Comparison of ENCODE assay signal across 8 cellular contexts in the genomic region with DNA sequence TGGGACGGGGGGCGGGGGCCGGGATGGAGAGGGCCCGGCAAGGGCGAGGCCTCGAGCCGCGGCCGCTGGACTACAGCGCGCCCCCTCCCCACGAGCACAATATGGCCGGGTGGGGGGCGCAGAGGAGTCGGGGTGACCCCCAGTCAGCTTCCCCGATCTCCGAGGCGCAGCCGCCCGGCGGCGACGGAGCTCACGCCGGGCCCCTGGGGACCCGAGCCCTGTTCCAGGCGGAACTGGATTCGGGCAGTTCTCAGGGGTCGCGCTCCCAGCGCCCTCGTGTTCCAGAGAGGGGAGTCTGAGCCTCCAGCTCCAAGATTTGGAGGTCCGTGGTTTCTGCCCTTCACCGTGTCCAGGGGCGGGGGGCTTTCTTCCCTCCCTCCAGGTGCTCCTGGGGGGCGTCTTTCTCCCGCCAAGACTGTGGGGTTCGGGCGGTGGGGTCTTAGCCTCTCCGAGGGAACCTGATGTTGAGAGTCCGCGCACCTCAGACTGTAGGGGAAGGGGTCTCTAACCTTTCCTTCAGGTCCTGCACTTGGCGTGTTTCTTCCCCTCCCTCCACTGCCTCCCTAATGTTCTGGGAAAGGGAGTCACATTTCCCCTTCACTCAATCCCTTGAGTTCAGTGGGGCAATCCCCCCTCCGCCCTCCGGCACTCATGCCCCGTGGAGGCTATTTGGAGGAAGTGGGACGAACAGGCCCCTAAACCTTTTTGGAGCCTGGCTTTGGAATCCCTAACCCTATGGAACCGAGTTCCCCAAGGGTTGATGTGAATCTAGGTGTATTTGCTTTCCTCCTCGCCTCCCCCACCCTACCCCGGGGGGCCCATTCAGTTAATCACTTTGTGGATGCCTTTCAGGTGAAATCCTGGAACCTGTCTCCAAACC. TPM values are rescaled to one million over a fixed set of nuclear protein-coding genes. Genes with fewer than 3 reads are reported as not detected.
DNase-seq lines count a peak whose midpoint lies in the region; ATAC-seq and TF ChIP-seq lines count a peak whose summit lies in the region.

No MANE protein-coding gene starts in this region.

- peak overlapping the region; percentile 99 for H4K8ac ChIP-seq in mesendoderm (ENCODE audit: low read depth, low read length)

- no peak for TF ChIP-seq EP300 in transverse colon (IDR thresholded peaks at IDR 0.05; ENCODE audit: low read depth)

- H3K27ac ChIP-seq in mesendoderm (ENCODE audit: low read depth, low read length): no peak overlapping the region
- peak overlapping the region; percentile 87 to 97 (median 95) for H3K27ac ChIP-seq in transverse colon

- H3K9me3 ChIP-seq in transverse colon: no peaks in the 10 kb centered on the region

- peak overlapping the region; percentile 89 for H3K56ac ChIP-seq in mesendoderm (ENCODE audit: low read length)

- no peaks in the 10 kb centered on the region for H3K9me3 Mint-ChIP-seq in dendritic cell treated with granulocyte-macrophage colony-stimulating factor and Interleukin-4, amounts not matched to agents 40 ng/mL and 50 ng/mL, for 4 days

- no peaks in the 10 kb centered on the region for H3K36me3 ChIP-seq in mesendoderm (ENCODE audit: control insufficient read depth, insufficient read depth, low read length)
- H3K36me3 ChIP-seq in transverse colon: no peaks in the 10 kb centered on the region

- in situ Hi-C loops in transverse colon (cut with MboI; ENCODE audit: low pct_ligation_motif_present in 1 of 4, low pct_unique_long_range_greater_than_20kb in 1 of 4, low sequenced_read_pairs in 3 of 4): no loop called here

- no peak for TF ChIP-seq CTCF in transverse colon (IDR thresholded peaks at IDR 0.05)

- H3K27me3 Mint-ChIP-seq in dendritic cell treated with granulocyte-macrophage colony-stimulating factor and Interleukin-4, amounts not matched to agents 40 ng/mL and 50 ng/mL, for 4 days: peaks cover 19% of the 10 kb centered on the region

- WGBS in mesendoderm (ENCODE audit: extremely low coverage, insufficient coverage, low lambda C conversion rate): no CpG with 5 or more reads among the region's 50 CpGs
- WGBS in transverse colon (ENCODE audit: low coverage in 1 of 2), 2 donors: 4% methylated on average over 36 of the region's 50 CpGs; no CpG with 5 or more reads in 1 of the 2 donors

- DNase-seq in activated gamma-delta T cell treated with Interleukin-2 at 50 U/mL for 16 hours (peak; percentile 5), activated gamma-delta T cell (lab: John Stamatoyannopoulos, UW) (no peak), RPMI8226 (peak; percentile 28), mesendoderm (peak; percentile 56), transverse colon (peak; percentile 26), NCI-H2107 (lab: John Stamatoyannopoulos, UW) (no peak)

- peak overlapping the region; percentile 92 for H3K4me2 ChIP-seq in mesendoderm (ENCODE audit: low read length)

- H3K36me3 Mint-ChIP-seq in dendritic cell treated with granulocyte-macrophage colony-stimulating factor and Interleukin-4, amounts not matched to agents 40 ng/mL and 50 ng/mL, for 4 days (ENCODE audit: low read depth): no peaks in the 10 kb centered on the region

- peak overlapping the region; percentile 75 for H3K4me3 ChIP-seq in mesendoderm (ENCODE audit: low read length)
- H3K4me3 ChIP-seq in transverse colon: peak overlapping the region; percentile 85 to 98 (median 92)

- H2AK5ac ChIP-seq in mesendoderm (ENCODE audit: low read length): no peak overlapping the region

- peaks cover 14% of the 10 kb centered on the region for H3K79me1 ChIP-seq in mesendoderm (ENCODE audit: low read length)

- ATAC-seq in GM21515 (IDR thresholded peaks at IDR 0.05; ENCODE audit: unreplicated experiment): no peak

- no peak overlapping the region for H4K5ac ChIP-seq in mesendoderm (ENCODE audit: low read length)

- peak overlapping the region; percentile 74 for H3K4me3 Mint-ChIP-seq in dendritic cell treated with granulocyte-macrophage colony-stimulating factor and Interleukin-4, amounts not matched to agents 40 ng/mL and 50 ng/mL, for 4 days

- TF ChIP-seq POLR2A in transverse colon (IDR thresholded peaks at IDR 0.05): no peak

- peak overlapping the region; percentile 98 for H3K18ac ChIP-seq in mesendoderm (ENCODE audit: low read length)

- H3K27me3 ChIP-seq in mesendoderm (ENCODE audit: insufficient read depth, low read length, poor library complexity): peaks cover 9% of the 10 kb centered on the region
- H3K27me3 ChIP-seq in transverse colon: no peaks in the 10 kb centered on the region

- H3K4me1 ChIP-seq in mesendoderm (ENCODE audit: control insufficient read depth, low read depth, low read length): peaks cover 6% of the 10 kb centered on the region
- H3K4me1 ChIP-seq in transverse colon: peaks cover 17 to 54% (median 35%) of the 10 kb centered on the region in 4 donors

- H2BK120ac ChIP-seq in mesendoderm (ENCODE audit: low read depth, low read length): peak overlapping the region; percentile 92

- peak overlapping the region; percentile 89 for H3K4ac ChIP-seq in mesendoderm (ENCODE audit: low read depth, low read length)

- H3K4me1 Mint-ChIP-seq in dendritic cell treated with granulocyte-macrophage colony-stimulating factor and Interleukin-4, amounts not matched to agents 40 ng/mL and 50 ng/mL, for 4 days (ENCODE audit: low read depth): peaks cover 44% of the 10 kb centered on the region

- intact Hi-C loops in dendritic cell treated with granulocyte-macrophage colony-stimulating factor and Interleukin-4, amounts not matched to agents 40 ng/mL and 50 ng/mL, for 4 days (cut with micrococcal nuclease): no loop called here
- intact Hi-C loops in transverse colon (cut with DNase I; ENCODE audit: low total_unique reads): no loop called here

- H3K23ac ChIP-seq in mesendoderm (ENCODE audit: low read length): peak overlapping the region; percentile 59

- peaks cover 25% of the 10 kb centered on the region for H3K79me2 ChIP-seq in mesendoderm (ENCODE audit: control insufficient read depth, insufficient read depth, low read length)

- H3K27ac Mint-ChIP-seq in dendritic cell treated with granulocyte-macrophage colony-stimulating factor and Interleukin-4, amounts not matched to agents 40 ng/mL and 50 ng/mL, for 4 days: peak overlapping the region; percentile 74

- H2BK15ac ChIP-seq in mesendoderm (replicated peaks; ENCODE audit: low read depth): peak overlapping the region; percentile 15

- H3K9ac ChIP-seq in mesendoderm (ENCODE audit: low read length): peak overlapping the region; percentile 89

- H2BK5ac ChIP-seq in mesendoderm (ENCODE audit: low read length): peak overlapping the region; percentile 13

RNA-seq across cellular contexts. Expression of a gene that starts 0.6 kb away (rescaled TPM):
- polyA plus RNA-seq in mesendoderm (2013, experiment 1 of 2): 9.9 TPM
- polyA plus RNA-seq in mesendoderm (2013, experiment 2 of 2): 9.5 TPM
- total RNA-seq in transverse colon: 10 to 100 TPM; 22.5 to 96.9 (median 68.7) TPM

RNA-seq across cellular contexts. Expression of a gene that starts 44.8 kb away (rescaled TPM):
- polyA plus RNA-seq in mesendoderm (2013, experiment 1 of 2): 0.21 TPM
- polyA plus RNA-seq in mesendoderm (2013, experiment 2 of 2): 0.01 TPM
- total RNA-seq in transverse colon: 100 to 1,000 TPM; 115 to 440 (median 137) TPM

RNA-seq across cellular contexts. Expression of a gene that starts 54.7 kb away (rescaled TPM):
- 0.95 TPM for polyA plus RNA-seq in mesendoderm (2013, experiment 1 of 2)
- 0.91 TPM for polyA plus RNA-seq in mesendoderm (2013, experiment 2 of 2)
- 10 to 100 TPM in 2 of 4 donors, 1 to 10 TPM in 2; 5.9 to 20.6 (median 9.7) TPM for total RNA-seq in transverse colon

Comparison
In these comparisons a context has a peak if more than half of its experiments do, and no peak if none do; other contexts are left out.
1. DNase-seq: peak in activated gamma-delta T cell treated with Interleukin-2 at 50 U/mL for 16 hours (single experiment), RPMI8226 (single experiment), mesendoderm (single experiment) and transverse colon (single experiment); none in activated gamma-delta T cell (single experiment) and NCI-H2107 (single experiment).